In genomic region chr10:119655566-119656001, GRCh38 we compare ENCODE assay signal across 8 cellular contexts.
DNase-seq lines count a peak whose midpoint lies in the region; ATAC-seq and TF ChIP-seq lines count a peak whose summit lies in the region.

No MANE protein-coding gene starts in this region.

- no peak for TF ChIP-seq CTCF in VCaP (conservative IDR thresholded peaks at IDR 0.05)

- peak overlapping the region; percentile 45 for H3K9ac ChIP-seq in muscle layer of colon (ENCODE audit: low read length)

- ATAC-seq in GM21825 (IDR thresholded peaks at IDR 0.05; ENCODE audit: unreplicated experiment), result no peak

- H3K9me3 ChIP-seq in muscle layer of colon (ENCODE audit: low read length), result no peaks in the 10 kb centered on the region

- H3K27ac ChIP-seq in VCaP, result peak overlapping the region; percentile 7; the same call in 1 of the 2 replicates
- peak overlapping the region; percentile 89 for H3K27ac ChIP-seq in muscle layer of colon (ENCODE audit: low read depth, low read length)

- H3K4me3 ChIP-seq in muscle layer of colon (ENCODE audit: low read depth in 1 of 2, low read length in 2 of 2), result peak overlapping the region in 1 of 2 donors; percentile 43

- DNase-seq in EL, result peak; percentile 88
- peak; percentile 25 for DNase-seq in cerebellar cortex (ENCODE audit: low spot score)
- DNase-seq in NCI-H1694 treated with DMSO at 0.1 percent for 48 hours (lab: John Stamatoyannopoulos, UW), result no peak
- DNase-seq in OCI-M2 (lab: John Stamatoyannopoulos, UW; ENCODE audit: unreplicated experiment), result no peak
- DNase-seq in retina, result no peak

- H3K36me3 ChIP-seq in muscle layer of colon (ENCODE audit: insufficient read depth, low read length), result no peaks in the 10 kb centered on the region

- no peaks in the 10 kb centered on the region for H3K27me3 ChIP-seq in muscle layer of colon (ENCODE audit: control insufficient read depth in 1 of 2, insufficient read depth in 2 of 2, low read length in 2 of 2)

- H3K4me1 ChIP-seq in muscle layer of colon (ENCODE audit: insufficient read depth, low read length), result peaks cover 71% of the 10 kb centered on the region

Comparison
In these comparisons a context has a peak if more than half of its experiments do, and no peak if none do; other contexts are left out.
1. DNase-seq: peak in EL (single experiment) and cerebellar cortex (single experiment); none in NCI-H1694 treated with DMSO at 0.1 percent for 48 hours (single experiment), OCI-M2 (single experiment) and retina (single experiment).